ENCODE assay signal across 1 cellular context in genomic region chr6:169788809-169789145, GRCh38.
TF ChIP-seq lines count a peak whose summit lies in the region.

No MANE protein-coding gene starts in this region.

TF ChIP-seq in HEK293T, 16 proteins besides CTCF, POLR2A, EP300 and RAD21 (continued from another document):
- TF ChIP-seq HDGF (IDR thresholded peaks at IDR 0.05; ENCODE audit: borderline replicate concordance) (no peak), FOXK2 (IDR thresholded peaks at IDR 0.05) (no peak), SUZ12 (IDR thresholded peaks at IDR 0.05) (no peak), CTBP1 (IDR thresholded peaks at IDR 0.05; ENCODE audit: borderline replicate concordance) (no peak)
TF ChIP-seq in HEK293T: peak in this region for 1.
